In genomic region chr16:68237243-68238028, GRCh38 we compare ENCODE assay signal across 8 cellular contexts. TPM values are rescaled to one million over a fixed set of nuclear protein-coding genes. Genes with fewer than 3 reads are reported as not detected.
DNase-seq lines count a peak whose midpoint lies in the region; ATAC-seq and TF ChIP-seq lines count a peak whose summit lies in the region.

No MANE protein-coding gene starts in this region.

- H3K36me3 ChIP-seq in MG63: no peaks in the 10 kb centered on the region

- peak; percentile 77 for ATAC-seq in stimulated activated naive CD8-positive, alpha-beta T cell treated with anti-CD3 and anti-CD28 coated beads, Interleukin-15, amount 100 ng/mL, for 72 hours

- no peaks in the 10 kb centered on the region for H3K27me3 ChIP-seq in MG63

- H3K27ac Mint-ChIP-seq in neural crest cell (ENCODE audit: unreplicated experiment): peak overlapping the region; percentile 73
- peak overlapping the region; percentile 96 to 98 for H3K27ac Mint-ChIP-seq in stimulated activated naive CD8-positive, alpha-beta T cell treated with anti-CD3 and anti-CD28 coated beads, Interleukin-15, amount 100 ng/mL, for 72 hours

- peak; percentile 99 for DNase-seq in EL
- DNase-seq in H4 (ENCODE audit: low spot score): peak; percentile 96
- DNase-seq in MG63: peak; percentile 93
- DNase-seq in SIG-M5 treated with dmso at 0.1 percent for 504 hours (lab: John Stamatoyannopoulos, UW; ENCODE audit: unreplicated experiment): peak; percentile 93
- peak; percentile 56 to 81 (median 70) for DNase-seq in activated naive CD4-positive, alpha-beta T cell (lab: John Stamatoyannopoulos, UW)
- peak; percentile 97 to 99 for DNase-seq in foreskin fibroblast
- peak; percentile 96 for DNase-seq in neural crest cell (ENCODE audit: low read depth, low spot score)
- peak; percentile 88 to 91 for DNase-seq in stimulated activated naive CD8-positive, alpha-beta T cell treated with anti-CD3 and anti-CD28 coated beads, Interleukin-15, amount 100 ng/mL, for 72 hours

- TF ChIP-seq CTCF in foreskin fibroblast (IDR thresholded peaks at IDR 0.05; ENCODE audit: low read depth, low read length) (no peak), neural crest cell (conservative IDR thresholded peaks at IDR 0.05) (no peak)

- H3K9me3 ChIP-seq in MG63: no peaks in the 10 kb centered on the region

- H3K4me3 ChIP-seq in MG63 (peak overlapping the region; percentile 47), foreskin fibroblast (ENCODE audit: low read depth in 1 of 2, low read length in 2 of 2) (peak overlapping the region; percentile 54 to 57)

- peaks cover 19% of the 10 kb centered on the region for H3K4me1 Mint-ChIP-seq in neural crest cell
- peaks cover 71% of the 10 kb centered on the region for H3K4me1 Mint-ChIP-seq in stimulated activated naive CD8-positive, alpha-beta T cell treated with anti-CD3 and anti-CD28 coated beads, Interleukin-15, amount 100 ng/mL, for 72 hours

- no peaks in the 10 kb centered on the region for H3K9me3 Mint-ChIP-seq in neural crest cell
- no peaks in the 10 kb centered on the region for H3K9me3 Mint-ChIP-seq in stimulated activated naive CD8-positive, alpha-beta T cell treated with anti-CD3 and anti-CD28 coated beads, Interleukin-15, amount 100 ng/mL, for 72 hours

- H3K27me3 Mint-ChIP-seq in neural crest cell (ENCODE audit: low read depth): peaks cover 53% of the 10 kb centered on the region
- no peaks in the 10 kb centered on the region for H3K27me3 Mint-ChIP-seq in stimulated activated naive CD8-positive, alpha-beta T cell treated with anti-CD3 and anti-CD28 coated beads, Interleukin-15, amount 100 ng/mL, for 72 hours

- peak overlapping the region; percentile 88 for H3K4me3 Mint-ChIP-seq in neural crest cell
- peak overlapping the region; percentile 94 to 99 for H3K4me3 Mint-ChIP-seq in stimulated activated naive CD8-positive, alpha-beta T cell treated with anti-CD3 and anti-CD28 coated beads, Interleukin-15, amount 100 ng/mL, for 72 hours

- H3K36me3 Mint-ChIP-seq in neural crest cell (ENCODE audit: low read depth): peaks cover 3% of the 10 kb centered on the region

RNA-seq across cellular contexts. Expression of gene ESRP2, which starts 1.5 kb away (rescaled TPM):
- 0.21 TPM in 1 of 2 replicates, not detected in the other for total RNA-seq in H4 (2014; rRNA removed; shearing (Covaris generic))
- total RNA-seq in MG63 (2014; rRNA removed; shearing (Covaris generic); ENCODE audit: low replicate concordance): 0.36 TPM in 1 of 2 replicates, not detected in the other
- total RNA-seq in neural crest cell: 0.09 and 0.23 TPM in 2 replicates

RNA-seq across cellular contexts. Expression of gene PLA2G15, which starts 7.7 kb away (rescaled TPM):
- 14.8 and 22.1 TPM in 2 replicates for total RNA-seq in H4 (2014; rRNA removed; shearing (Covaris generic))
- 10.4 and 13.7 TPM in 2 replicates for total RNA-seq in MG63 (2014; rRNA removed; shearing (Covaris generic); ENCODE audit: low replicate concordance)
- 10.7 and 13.6 TPM in 2 replicates for total RNA-seq in neural crest cell

RNA-seq across cellular contexts. Expression of gene SLC7A6, which starts 26.9 kb away (rescaled TPM):
- total RNA-seq in H4 (2014; rRNA removed; shearing (Covaris generic)): 16.7 and 20.7 TPM in 2 replicates
- 3.9 and 6.5 TPM in 2 replicates for total RNA-seq in MG63 (2014; rRNA removed; shearing (Covaris generic); ENCODE audit: low replicate concordance)
- total RNA-seq in neural crest cell: 39.2 and 41.7 TPM in 2 replicates

Comparison
In these comparisons a context has a peak if more than half of its experiments do, and no peak if none do; other contexts are left out.
1. Peak in every context shown above with its lines: DNase-seq, ATAC-seq and H3K4me3 ChIP-seq.